Comparison of ENCODE assay signal across 9 cellular contexts in the genomic region with DNA sequence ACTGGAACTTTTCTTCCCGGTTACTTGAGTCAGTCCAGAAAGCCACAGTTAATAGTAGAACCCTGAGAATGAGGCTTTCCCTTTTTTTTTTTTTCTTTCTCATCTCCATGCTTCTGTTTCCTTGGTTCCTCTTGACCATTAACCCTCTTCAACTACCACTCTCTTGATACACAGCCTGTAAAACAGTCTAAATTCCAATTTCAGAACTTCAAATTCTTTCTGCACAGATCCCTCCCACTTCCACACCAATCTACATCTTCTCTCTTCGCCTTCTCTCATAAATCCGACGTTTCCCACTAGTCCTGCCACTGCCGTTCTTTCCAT. TPM values are rescaled to one million over a fixed set of nuclear protein-coding genes. Genes with fewer than 3 reads are reported as not detected.
DNase-seq lines count a peak whose midpoint lies in the region; ATAC-seq and TF ChIP-seq lines count a peak whose summit lies in the region.
"Had no signal": no experiment of that assay in that cellular context is flagged by ENCODE, and none has a peak within 500 bp of the region (broad histone marks: within the 10 kb centered on the region; RNA-seq: fewer than 3 reads in every experiment).

No MANE protein-coding gene starts in this region.

- peaks cover 16% of the 10 kb centered on the region for H3K9me3 Mint-ChIP-seq in GM23338
- H3K9me3 Mint-ChIP-seq: IgD-negative memory B cell had no signal

- TF ChIP-seq CTCF in GM23338 (conservative IDR thresholded peaks at IDR 0.05; ENCODE audit: low read depth in 2 of 2) (no peak), adrenal gland (IDR thresholded peaks at IDR 0.05) (no peak)

- no peaks in the 10 kb centered on the region for H3K27me3 ChIP-seq in GM23338 (ENCODE audit: insufficient read depth)
- H3K27me3 ChIP-seq in adrenal gland = no peaks in the 10 kb centered on the region
- H3K27me3 ChIP-seq in iPS-18a (ENCODE audit: control insufficient read depth, insufficient read depth, low read length) = no peaks in the 10 kb centered on the region
- H3K27me3 ChIP-seq in stomach smooth muscle (ENCODE audit: control insufficient read depth in 1 of 2, insufficient read depth in 2 of 2, low read length in 2 of 2) = no peaks in the 10 kb centered on the region

- peak overlapping the region; percentile 93 for H3K4me2 ChIP-seq in GM23338

- no peak overlapping the region for H3K27ac Mint-ChIP-seq in GM23338

- H3K4me3 ChIP-seq in GM23338 (peak overlapping the region; percentile 73), adrenal gland (peak overlapping the region; percentile 20 to 97 (median 60)), iPS-18a (ENCODE audit: low read length) (peak overlapping the region; percentile 83), stomach smooth muscle (ENCODE audit: low read length in 2 of 2) (peak overlapping the region; percentile 96 to 98)

- H3K4me3 Mint-ChIP-seq in GM23338 = no peak overlapping the region

- DNase-seq in GM23338 (ENCODE audit: low spot score) (no peak), adrenal gland (no peak), NCI-H1048 (lab: John Stamatoyannopoulos, UW) (no peak), OCI-M1 (lab: John Stamatoyannopoulos, UW) (no peak), amygdala (lab: John Stamatoyannopoulos, UW) (no peak)

- peak overlapping the region; percentile 99 for H3K9ac ChIP-seq in iPS-18a (ENCODE audit: low read length)
- H3K9ac ChIP-seq in stomach smooth muscle (ENCODE audit: low read length in 2 of 2) = peak overlapping the region; percentile 99

- TF ChIP-seq POLR2A in adrenal gland (IDR thresholded peaks at IDR 0.05) = no peak

- peaks cover 5% of the 10 kb centered on the region; the same call in 1 of the 2 replicates for H3F3A ChIP-seq in GM23338 (replicated peaks; ENCODE audit: low read depth)

- H2AFZ ChIP-seq in GM23338 = peak overlapping the region; percentile 48; the same call in 1 of the 2 replicates

- peaks cover 42% of the 10 kb centered on the region for H3K79me2 ChIP-seq in GM23338 (replicated peaks; ENCODE audit: insufficient read depth)

- H3K4me1 ChIP-seq in GM23338 (ENCODE audit: insufficient read depth) = peaks cover 7% of the 10 kb centered on the region; the same call in 1 of the 2 replicates
- H3K4me1 ChIP-seq in adrenal gland (replicated peaks in 1 of 2) = peaks cover 8 to 21% of the 10 kb centered on the region in 2 donors
- peaks cover 4% of the 10 kb centered on the region for H3K4me1 ChIP-seq in iPS-18a (ENCODE audit: control insufficient read depth, low read depth, low read length)
- H3K4me1 ChIP-seq in stomach smooth muscle (ENCODE audit: control insufficient read depth, insufficient read depth, low read length) = peaks cover 11% of the 10 kb centered on the region

- peaks cover 2% of the 10 kb centered on the region for H3K27me3 Mint-ChIP-seq in GM23338 (ENCODE audit: insufficient read depth, low read depth, poor library complexity)
- H3K27me3 Mint-ChIP-seq: IgD-negative memory B cell had no signal

- no peaks in the 10 kb centered on the region for H3K9me3 ChIP-seq in adrenal gland (replicated peaks in 1 of 3)
- H3K9me3 ChIP-seq in iPS-18a (ENCODE audit: control insufficient read depth, low read depth, low read length) = no peaks in the 10 kb centered on the region
- H3K9me3 ChIP-seq in stomach smooth muscle (ENCODE audit: control insufficient read depth in 2 of 2, low read length in 2 of 2) = no peaks in the 10 kb centered on the region

- intact Hi-C loops in adrenal gland (cut with DNase I) = no loop called here

- ATAC-seq in GM23338 (no peak), GM21529 (IDR thresholded peaks at IDR 0.05; ENCODE audit: unreplicated experiment) (no peak)

- H3K36me3 ChIP-seq in GM23338 (ENCODE audit: insufficient read depth) (no peaks in the 10 kb centered on the region), adrenal gland (replicated peaks in 1 of 2) (no peaks in the 10 kb centered on the region), iPS-18a (ENCODE audit: control insufficient read depth, low read depth, low read length) (no peaks in the 10 kb centered on the region), stomach smooth muscle (ENCODE audit: control insufficient read depth in 2 of 2, insufficient read depth in 2 of 2, low read length in 2 of 2) (no peaks in the 10 kb centered on the region)

- H3K36me3 Mint-ChIP-seq in GM23338 (ENCODE audit: low read depth) = peaks cover 22% of the 10 kb centered on the region

- peak overlapping the region; percentile 92 for H3K27ac ChIP-seq in GM23338 (ENCODE audit: low read depth)
- H3K27ac ChIP-seq in adrenal gland = peak overlapping the region; percentile 82 to 95 (median 89)
- H3K27ac ChIP-seq in iPS-18a (ENCODE audit: low read length) = peak overlapping the region; percentile 99
- H3K27ac ChIP-seq in stomach smooth muscle (ENCODE audit: low read length) = peak overlapping the region; percentile 96

- H3K4me1 Mint-ChIP-seq in GM23338 = peaks cover 6% of the 10 kb centered on the region; the same call in 2 of the 3 replicates

- no peaks in the 10 kb centered on the region for H3K9me2 ChIP-seq in GM23338 (ENCODE audit: insufficient read depth)

- WGBS in adrenal gland, 4 donors = 0 to 2% (median 1%) methylated on average over 5 of the region's 5 CpGs

- 0 out of 2 replicates have a peak, but pooled peaks cover 6% of the 10 kb centered on the region for H4K20me1 ChIP-seq in GM23338 (replicated peaks; ENCODE audit: insufficient read depth)

TF ChIP-seq in GM23338, 12 proteins besides CTCF, POLR2A, EP300 and RAD21 (continues in another document):
- TF ChIP-seq, protein P1, sequence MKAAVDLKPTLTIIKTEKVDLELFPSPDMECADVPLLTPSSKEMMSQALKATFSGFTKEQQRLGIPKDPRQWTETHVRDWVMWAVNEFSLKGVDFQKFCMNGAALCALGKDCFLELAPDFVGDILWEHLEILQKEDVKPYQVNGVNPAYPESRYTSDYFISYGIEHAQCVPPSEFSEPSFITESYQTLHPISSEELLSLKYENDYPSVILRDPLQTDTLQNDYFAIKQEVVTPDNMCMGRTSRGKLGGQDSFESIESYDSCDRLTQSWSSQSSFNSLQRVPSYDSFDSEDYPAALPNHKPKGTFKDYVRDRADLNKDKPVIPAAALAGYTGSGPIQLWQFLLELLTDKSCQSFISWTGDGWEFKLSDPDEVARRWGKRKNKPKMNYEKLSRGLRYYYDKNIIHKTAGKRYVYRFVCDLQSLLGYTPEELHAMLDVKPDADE (IDR thresholded peaks at IDR 0.05) = no peak
- TF ChIP-seq, protein P2, sequence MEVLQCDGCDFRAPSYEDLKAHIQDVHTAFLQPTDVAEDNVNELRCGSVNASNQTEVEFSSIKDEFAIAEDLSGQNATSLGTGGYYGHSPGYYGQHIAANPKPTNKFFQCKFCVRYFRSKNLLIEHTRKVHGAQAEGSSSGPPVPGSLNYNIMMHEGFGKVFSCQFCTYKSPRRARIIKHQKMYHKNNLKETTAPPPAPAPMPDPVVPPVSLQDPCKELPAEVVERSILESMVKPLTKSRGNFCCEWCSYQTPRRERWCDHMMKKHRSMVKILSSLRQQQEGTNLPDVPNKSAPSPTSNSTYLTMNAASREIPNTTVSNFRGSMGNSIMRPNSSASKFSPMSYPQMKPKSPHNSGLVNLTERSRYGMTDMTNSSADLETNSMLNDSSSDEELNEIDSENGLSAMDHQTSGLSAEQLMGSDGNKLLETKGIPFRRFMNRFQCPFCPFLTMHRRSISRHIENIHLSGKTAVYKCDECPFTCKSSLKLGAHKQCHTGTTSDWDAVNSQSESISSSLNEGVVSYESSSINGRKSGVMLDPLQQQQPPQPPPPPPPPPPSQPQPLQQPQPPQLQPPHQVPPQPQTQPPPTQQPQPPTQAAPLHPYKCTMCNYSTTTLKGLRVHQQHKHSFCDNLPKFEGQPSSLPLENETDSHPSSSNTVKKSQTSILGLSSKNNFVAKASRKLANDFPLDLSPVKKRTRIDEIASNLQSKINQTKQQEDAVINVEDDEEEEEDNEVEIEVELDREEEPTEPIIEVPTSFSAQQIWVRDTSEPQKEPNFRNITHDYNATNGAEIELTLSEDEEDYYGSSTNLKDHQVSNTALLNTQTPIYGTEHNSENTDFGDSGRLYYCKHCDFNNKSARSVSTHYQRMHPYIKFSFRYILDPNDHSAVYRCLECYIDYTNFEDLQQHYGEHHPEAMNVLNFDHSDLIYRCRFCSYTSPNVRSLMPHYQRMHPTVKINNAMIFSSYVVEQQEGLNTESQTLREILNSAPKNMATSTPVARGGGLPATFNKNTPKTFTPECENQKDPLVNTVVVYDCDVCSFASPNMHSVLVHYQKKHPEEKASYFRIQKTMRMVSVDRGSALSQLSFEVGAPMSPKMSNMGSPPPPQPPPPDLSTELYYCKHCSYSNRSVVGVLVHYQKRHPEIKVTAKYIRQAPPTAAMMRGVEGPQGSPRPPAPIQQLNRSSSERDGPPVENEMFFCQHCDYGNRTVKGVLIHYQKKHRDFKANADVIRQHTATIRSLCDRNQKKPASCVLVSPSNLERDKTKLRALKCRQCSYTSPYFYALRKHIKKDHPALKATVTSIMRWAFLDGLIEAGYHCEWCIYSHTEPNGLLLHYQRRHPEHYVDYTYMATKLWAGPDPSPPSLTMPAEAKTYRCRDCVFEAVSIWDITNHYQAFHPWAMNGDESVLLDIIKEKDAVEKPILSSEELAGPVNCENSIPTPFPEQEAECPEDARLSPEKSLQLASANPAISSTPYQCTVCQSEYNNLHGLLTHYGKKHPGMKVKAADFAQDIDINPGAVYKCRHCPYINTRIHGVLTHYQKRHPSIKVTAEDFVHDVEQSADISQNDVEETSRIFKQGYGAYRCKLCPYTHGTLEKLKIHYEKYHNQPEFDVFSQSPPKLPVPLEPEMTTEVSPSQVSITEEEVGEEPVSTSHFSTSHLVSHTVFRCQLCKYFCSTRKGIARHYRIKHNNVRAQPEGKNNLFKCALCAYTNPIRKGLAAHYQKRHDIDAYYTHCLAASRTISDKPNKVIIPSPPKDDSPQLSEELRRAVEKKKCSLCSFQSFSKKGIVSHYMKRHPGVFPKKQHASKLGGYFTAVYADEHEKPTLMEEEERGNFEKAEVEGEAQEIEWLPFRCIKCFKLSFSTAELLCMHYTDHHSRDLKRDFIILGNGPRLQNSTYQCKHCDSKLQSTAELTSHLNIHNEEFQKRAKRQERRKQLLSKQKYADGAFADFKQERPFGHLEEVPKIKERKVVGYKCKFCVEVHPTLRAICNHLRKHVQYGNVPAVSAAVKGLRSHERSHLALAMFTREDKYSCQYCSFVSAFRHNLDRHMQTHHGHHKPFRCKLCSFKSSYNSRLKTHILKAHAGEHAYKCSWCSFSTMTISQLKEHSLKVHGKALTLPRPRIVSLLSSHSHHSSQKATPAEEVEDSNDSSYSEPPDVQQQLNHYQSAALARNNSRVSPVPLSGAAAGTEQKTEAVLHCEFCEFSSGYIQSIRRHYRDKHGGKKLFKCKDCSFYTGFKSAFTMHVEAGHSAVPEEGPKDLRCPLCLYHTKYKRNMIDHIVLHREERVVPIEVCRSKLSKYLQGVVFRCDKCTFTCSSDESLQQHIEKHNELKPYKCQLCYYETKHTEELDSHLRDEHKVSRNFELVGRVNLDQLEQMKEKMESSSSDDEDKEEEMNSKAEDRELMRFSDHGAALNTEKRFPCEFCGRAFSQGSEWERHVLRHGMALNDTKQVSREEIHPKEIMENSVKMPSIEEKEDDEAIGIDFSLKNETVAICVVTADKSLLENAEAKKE (CRISPR knock-in tag; IDR thresholded peaks at IDR 0.05) = no peak
- TF ChIP-seq STAT1 (IDR thresholded peaks at IDR 0.05; ENCODE audit: unreplicated experiment) = no peak

RNA-seq across cellular contexts. Expression of a gene that starts 0.6 kb away (rescaled TPM):
- total RNA-seq in GM23338 (2014; rRNA removed; shearing (Covaris generic)) = 78.1 and 80.8 TPM in 2 replicates
- polyA plus RNA-seq in GM23338 (2016; fragmentation: Nextera tagmentation; extraction: Ambion mirVana) (39.5 and 40.1 TPM in 2 replicates), adrenal gland (10 to 100 TPM; 27.2 to 36.2 (median 33.9) TPM)
- 10 to 100 TPM; 15.3 to 94.7 (median 34.2) TPM for total RNA-seq in adrenal gland
